ENCODE assay signal across 15 cellular contexts in the genomic region with DNA sequence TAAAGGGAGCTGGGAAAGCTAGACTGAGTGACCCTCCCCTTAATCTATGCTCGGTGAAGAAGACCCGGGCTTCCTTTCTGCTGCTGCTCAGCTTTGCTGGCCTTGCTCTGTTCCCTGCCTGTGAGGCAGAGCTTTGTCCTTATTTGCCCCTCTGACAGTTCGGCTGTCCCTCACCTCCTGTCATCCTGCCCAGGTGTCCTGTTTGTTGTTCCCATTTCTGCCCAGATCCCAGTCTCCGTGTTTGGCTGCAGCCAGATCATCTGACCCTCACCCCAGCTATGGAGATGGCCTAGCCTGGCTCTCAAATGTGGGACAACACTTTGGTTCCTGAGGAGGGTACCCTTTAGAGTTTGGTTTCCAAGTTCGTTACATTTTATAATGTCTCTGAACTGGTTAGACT. TPM values are rescaled to one million over a fixed set of nuclear protein-coding genes. Genes with fewer than 3 reads are reported as not detected.
DNase-seq lines count a peak whose midpoint lies in the region; ATAC-seq and TF ChIP-seq lines count a peak whose summit lies in the region.
"Had no signal": no experiment of that assay in that cellular context is flagged by ENCODE, and none has a peak within 500 bp of the region (broad histone marks: within the 10 kb centered on the region; RNA-seq: fewer than 3 reads in every experiment).

No MANE protein-coding gene starts in this region.

- H3K36me3 Mint-ChIP-seq in CD4-positive, alpha-beta T cell (ENCODE audit: low read depth), result peaks cover 92% of the 10 kb centered on the region
- peaks cover 30% of the 10 kb centered on the region for H3K36me3 Mint-ChIP-seq in endothelial cell (ENCODE audit: low read depth, unreplicated experiment)

- H3K4me1 Mint-ChIP-seq in CD4-positive, alpha-beta T cell (ENCODE audit: low read depth), result peaks cover 16% of the 10 kb centered on the region
- H3K4me1 Mint-ChIP-seq in endothelial cell (ENCODE audit: unreplicated experiment), result peaks cover 2% of the 10 kb centered on the region

- no peak overlapping the region for H3K27ac ChIP-seq in CD4-positive, alpha-beta T cell (ENCODE audit: low read depth, low read length)
- H3K27ac ChIP-seq in RWPE1 (peak overlapping the region; percentile 64), psoas muscle (peak overlapping the region; percentile 11)

- no peaks in the 10 kb centered on the region for H3K27me3 ChIP-seq in CD4-positive, alpha-beta T cell (ENCODE audit: control insufficient read depth, insufficient read depth, low read length)
- H3K27me3 ChIP-seq in psoas muscle (ENCODE audit: insufficient read depth in 3 of 3, low read length in 2 of 3), result no peaks in the 10 kb centered on the region

- H3K4me1 ChIP-seq in psoas muscle, result peaks cover 29% of the 10 kb centered on the region

- H3K36me3 ChIP-seq in psoas muscle (ENCODE audit: insufficient read depth in 1 of 2, low read depth in 1 of 2), result peaks cover 8 to 71% of the 10 kb centered on the region in 2 donors

- ATAC-seq in CD4-positive, alpha-beta T cell (ENCODE audit: poor library complexity), result no peak
- ATAC-seq in psoas muscle (peak; percentile 23 to 76 (median 54)), GM19324 (IDR thresholded peaks at IDR 0.05; ENCODE audit: low FRiP score, unreplicated experiment) (no peak), HG03354 (IDR thresholded peaks at IDR 0.05; ENCODE audit: poor library complexity, severe bottlenecking, unreplicated experiment) (no peak)

- H3K27ac Mint-ChIP-seq in CD4-positive, alpha-beta T cell, result peak overlapping the region; percentile 62
- peak overlapping the region; percentile 40 for H3K27ac Mint-ChIP-seq in endothelial cell (ENCODE audit: unreplicated experiment)

- CTCF ChIA-PET in CD4-positive, alpha-beta T cell (lab: Charles Lee), result interaction anchor here (1.1 to 2.1 kb wide), 9 partner anchors 13 to 318 kb away, joined by 4 to 13 read pairs (median 6); no protein-coding TSS in a partner anchor
- CTCF ChIA-PET in RWPE1 (lab: Yijun Ruan, JAX), result interaction anchor here (0.7 to 2.0 kb wide), 4 partner anchors 36 to 339 kb away, joined by 3 to 10 read pairs (median 4); no protein-coding TSS in a partner anchor

- no peaks in the 10 kb centered on the region for H3K9me3 ChIP-seq in CD4-positive, alpha-beta T cell (ENCODE audit: control insufficient read depth, low read length)
- H3K9me3 ChIP-seq in psoas muscle, result no peaks in the 10 kb centered on the region

- H3K4me3 ChIP-seq in psoas muscle, result no peak overlapping the region

- WGBS in psoas muscle, 3 donors, result 35 to 45% (median 40%) methylated on average over 5 of the region's 5 CpGs

- intact Hi-C loops in CD4-positive, alpha-beta T cell (cut with DNase I, micrococcal nuclease), result loop anchor here (1.0 to 5.0 kb wide), 6 partner anchors 22 to 330 kb away; a partner anchor contains a TSS
- intact Hi-C loops in psoas muscle (cut with DNase I), result loop anchor here (2.0 to 10.0 kb wide), 5 partner anchors 90 to 326 kb away; a partner anchor contains a TSS

- no peak for DNase-seq in CD4-positive, alpha-beta T cell
- DNase-seq in RWPE1 (ENCODE audit: low spot score) (no peak), endothelial cell (ENCODE audit: low spot score) (no peak), psoas muscle (no peak), NCI-H187 treated with DMSO at 0.1 percent for 48 hours (lab: John Stamatoyannopoulos, UW) (no peak), NCI-H146 (lab: John Stamatoyannopoulos, UW) (no peak)
- DNase-seq: activated CD4-positive, alpha-beta T cell treated with anti-CD3 and anti-CD28 coated beads, Interleukin-2, amount 50 U/mL, for 4 hours; activated naive CD4-positive, alpha-beta T cell treated with Interleukin-2 at 50 U/mL for 16 hours; kidney; NCI-H1930; NCI-H69; T-helper 9 cell; trophoblast cell had no signal

- no peaks in the 10 kb centered on the region for H3K9me3 Mint-ChIP-seq in CD4-positive, alpha-beta T cell
- no peaks in the 10 kb centered on the region for H3K9me3 Mint-ChIP-seq in endothelial cell (ENCODE audit: unreplicated experiment)

- TF ChIP-seq CTCF in CD4-positive, alpha-beta T cell (IDR thresholded peaks at IDR 0.05), result no peak
- TF ChIP-seq CTCF in RWPE1 (conservative IDR thresholded peaks at IDR 0.05; ENCODE audit: low read depth) (no peak), endothelial cell (IDR thresholded peaks at IDR 0.05; ENCODE audit: unreplicated experiment) (no peak), psoas muscle (IDR thresholded peaks at IDR 0.05) (no peak)

- POLR2A ChIA-PET in CD4-positive, alpha-beta T cell (lab: Charles Lee), result interaction anchor here (0.6 to 2.4 kb wide), 6 partner anchors 9 to 308 kb away, joined by 3 to 20 read pairs (median 4); no protein-coding TSS in a partner anchor
- POLR2A ChIA-PET in RWPE1 (lab: Yijun Ruan, JAX; ENCODE audit: low non-redundant PET), result no interaction called here

- H3K4me3 Mint-ChIP-seq in CD4-positive, alpha-beta T cell, result no peak overlapping the region
- H3K4me3 Mint-ChIP-seq in endothelial cell (ENCODE audit: unreplicated experiment), result no peak overlapping the region

- H3K27me3 Mint-ChIP-seq in CD4-positive, alpha-beta T cell, result no peaks in the 10 kb centered on the region
- H3K27me3 Mint-ChIP-seq in endothelial cell (ENCODE audit: unreplicated experiment), result no peaks in the 10 kb centered on the region

RNA-seq across cellular contexts. Expression of a gene that starts 20.2 kb away (rescaled TPM):
- total RNA-seq in CD4-positive, alpha-beta T cell, result 10 to 100 TPM; 69.4 to 77.0 TPM
- 39.7 TPM for total RNA-seq in endothelial cell (ENCODE audit: unreplicated experiment)
- 10 to 100 TPM; 12.4 to 20.4 (median 15.4) TPM for total RNA-seq in psoas muscle
- 1 to 10 TPM; 2.3 to 8.2 (median 4.1) TPM for polyA plus RNA-seq in psoas muscle

Comparison
In these comparisons a context has a peak if more than half of its experiments do, and no peak if none do; other contexts are left out.
1. ATAC-seq: peak in psoas muscle (4 of 4); none in CD4-positive, alpha-beta T cell (single experiment), GM19324 (single experiment) and HG03354 (single experiment).